ENCODE assay signal across 1 cellular context in genomic region chr7:38300175-38300574, GRCh38.
TF ChIP-seq lines count a peak whose summit lies in the region.

No MANE protein-coding gene starts in this region.

TF ChIP-seq in WTC11, 78 proteins besides CTCF, POLR2A, EP300 and RAD21 (continued from another document):
- no peak for TF ChIP-seq MAX (CRISPR knock-in tag; IDR thresholded peaks at IDR 0.05)
- TF ChIP-seq RORB (CRISPR knock-in tag; IDR thresholded peaks at IDR 0.05): no peak
- no peak for TF ChIP-seq PRDM15 (CRISPR knock-in tag; IDR thresholded peaks at IDR 0.05)
- TF ChIP-seq ZMAT4 (CRISPR knock-in tag; IDR thresholded peaks at IDR 0.05): no peak
- TF ChIP-seq ZNF671 (CRISPR knock-in tag; IDR thresholded peaks at IDR 0.05): no peak
- no peak for TF ChIP-seq TP53 (CRISPR knock-in tag; IDR thresholded peaks at IDR 0.05)
- no peak for TF ChIP-seq USF2 (CRISPR knock-in tag; IDR thresholded peaks at IDR 0.05)
- no peak for TF ChIP-seq IRF2 (CRISPR knock-in tag; IDR thresholded peaks at IDR 0.05; ENCODE audit: borderline replicate concordance, low read depth)
- no peak for TF ChIP-seq SMAD3 (CRISPR knock-in tag; IDR thresholded peaks at IDR 0.05; ENCODE audit: borderline replicate concordance)
- TF ChIP-seq ZNF317 (CRISPR knock-in tag; IDR thresholded peaks at IDR 0.05; ENCODE audit: borderline replicate concordance, low read depth): no peak
